ENCODE assay signal across 1 cellular context in the genomic region with DNA sequence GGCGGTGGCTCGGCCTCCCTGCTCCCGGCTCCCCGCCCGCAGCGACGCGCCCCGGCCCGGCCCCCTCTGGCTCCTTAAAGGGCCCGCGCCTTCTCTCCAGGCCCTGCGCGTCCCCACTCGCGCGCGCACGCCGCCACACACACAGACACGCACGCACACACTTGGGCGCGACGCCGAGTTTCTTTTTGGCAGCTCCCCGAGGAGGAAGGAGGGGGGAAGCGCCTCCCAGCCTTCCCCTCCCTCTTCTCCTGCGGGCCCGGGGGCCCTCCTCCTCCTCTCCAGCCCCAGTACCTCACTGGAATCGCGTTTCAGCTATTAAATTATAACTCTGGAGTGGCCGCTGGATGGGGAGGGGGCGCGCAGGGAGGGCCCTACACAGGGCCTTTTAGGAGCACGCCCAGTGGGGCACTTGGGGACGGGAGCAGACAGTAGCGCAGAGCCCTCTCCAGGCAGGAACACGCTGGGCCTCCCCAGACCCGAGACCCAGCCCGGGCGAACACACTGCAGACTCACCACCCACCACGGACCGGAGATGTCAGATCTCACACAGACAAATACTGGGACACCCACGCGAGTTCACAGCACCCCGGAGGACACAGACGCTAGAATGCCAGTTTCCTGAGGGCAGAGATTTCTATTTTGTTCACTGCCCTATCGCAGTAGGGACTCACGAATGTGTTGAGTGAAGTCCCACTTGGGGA.
A peak's percentile ranks its signal among the peaks of the same experiment; 100 is the strongest.
TF ChIP-seq lines count a peak whose summit lies in the region.

No MANE protein-coding gene starts in this region.

TF ChIP-seq in K562, 482 proteins besides CTCF, POLR2A, EP300 and RAD21 (continued from another document and continues in another):
- TF ChIP-seq MAZ (CRISPR knock-in tag; conservative IDR thresholded peaks at IDR 0.05 in 1 of 2, IDR thresholded peaks at IDR 0.05 in 1 of 2) = peak; percentile 83 to 93
- no peak for TF ChIP-seq ZNF586 (CRISPR knock-in tag; conservative IDR thresholded peaks at IDR 0.05)
- TF ChIP-seq TEAD4 (IDR thresholded peaks at IDR 0.05; ENCODE audit: low read length) = no peak
- TF ChIP-seq TEAD4 (CRISPR knock-in tag; IDR thresholded peaks at IDR 0.05; ENCODE audit: borderline replicate concordance) = no peak
- peak; percentile 35; the same call in 1 of the 2 replicates for TF ChIP-seq ATF7 (IDR thresholded peaks at IDR 0.05)
- TF ChIP-seq RB1 (IDR thresholded peaks at IDR 0.05; ENCODE audit: low read depth) = 0 out of 2 replicates have a peak, but pooled peaks have one; percentile 8
- TF ChIP-seq TOE1 (IDR thresholded peaks at IDR 0.05; ENCODE audit: borderline replicate concordance) = peak; percentile 88
- TF ChIP-seq TOE1 (CRISPR knock-in tag; IDR thresholded peaks at IDR 0.05; ENCODE audit: borderline replicate concordance, low read depth) = no peak
- peak; percentile 55; the same call in 1 of the 2 replicates for TF ChIP-seq ZFX (CRISPR knock-in tag; IDR thresholded peaks at IDR 0.05)
- no peak for TF ChIP-seq SREBF1 (IDR thresholded peaks at IDR 0.05; ENCODE audit: borderline replicate concordance, low read depth, low read length)
- TF ChIP-seq SMARCE1 (IDR thresholded peaks at IDR 0.05) = no peak
- peak; percentile 56; the same call in 1 of the 2 replicates for TF ChIP-seq GABPB1 (CRISPR knock-in tag; IDR thresholded peaks at IDR 0.05)
- TF ChIP-seq, protein P1, sequence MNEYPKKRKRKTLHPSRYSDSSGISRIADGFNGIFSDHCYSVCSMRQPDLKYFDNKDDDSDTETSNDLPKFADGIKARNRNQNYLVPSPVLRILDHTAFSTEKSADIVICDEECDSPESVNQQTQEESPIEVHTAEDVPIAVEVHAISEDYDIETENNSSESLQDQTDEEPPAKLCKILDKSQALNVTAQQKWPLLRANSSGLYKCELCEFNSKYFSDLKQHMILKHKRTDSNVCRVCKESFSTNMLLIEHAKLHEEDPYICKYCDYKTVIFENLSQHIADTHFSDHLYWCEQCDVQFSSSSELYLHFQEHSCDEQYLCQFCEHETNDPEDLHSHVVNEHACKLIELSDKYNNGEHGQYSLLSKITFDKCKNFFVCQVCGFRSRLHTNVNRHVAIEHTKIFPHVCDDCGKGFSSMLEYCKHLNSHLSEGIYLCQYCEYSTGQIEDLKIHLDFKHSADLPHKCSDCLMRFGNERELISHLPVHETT (CRISPR knock-in tag; conservative IDR thresholded peaks at IDR 0.05 in 1 of 2, IDR thresholded peaks at IDR 0.05 in 1 of 2) = peak in 1 of 2 experiments; percentile 14; a peak in 1 of 4 replicates
- peak; percentile 61 for TF ChIP-seq FOXM1 (IDR thresholded peaks at IDR 0.05; ENCODE audit: low read depth)
- no peak for TF ChIP-seq FOXM1 (CRISPR knock-in tag; IDR thresholded peaks at IDR 0.05; ENCODE audit: low read depth)
- TF ChIP-seq CAMTA2 (CRISPR knock-in tag; conservative IDR thresholded peaks at IDR 0.05) = no peak
- no peak for TF ChIP-seq FOSL1 (tag; conservative IDR thresholded peaks at IDR 0.05)
- TF ChIP-seq LCOR (CRISPR knock-in tag; IDR thresholded peaks at IDR 0.05) = peak; percentile 64; the same call in 1 of the 2 replicates
- TF ChIP-seq DPF2 (IDR thresholded peaks at IDR 0.05) = no peak; the same call in 1 of the 2 replicates
- no peak for TF ChIP-seq XRCC5 (IDR thresholded peaks at IDR 0.05; ENCODE audit: low read depth, low read length)
- no peak for TF ChIP-seq HNRNPL (IDR thresholded peaks at IDR 0.05; ENCODE audit: low read depth, low read length)
- no peak for TF ChIP-seq NCOA4 (IDR thresholded peaks at IDR 0.05; ENCODE audit: partially characterized antibody)
- TF ChIP-seq TARDBP (IDR thresholded peaks at IDR 0.05) = peak; percentile 62; the same call in 1 of the 2 replicates
- TF ChIP-seq RFX5 (IDR thresholded peaks at IDR 0.05; ENCODE audit: low read depth, low read length) = no peak
- TF ChIP-seq ZNF124 (CRISPR knock-in tag; IDR thresholded peaks at IDR 0.05) = no peak
- TF ChIP-seq, protein P2, sequence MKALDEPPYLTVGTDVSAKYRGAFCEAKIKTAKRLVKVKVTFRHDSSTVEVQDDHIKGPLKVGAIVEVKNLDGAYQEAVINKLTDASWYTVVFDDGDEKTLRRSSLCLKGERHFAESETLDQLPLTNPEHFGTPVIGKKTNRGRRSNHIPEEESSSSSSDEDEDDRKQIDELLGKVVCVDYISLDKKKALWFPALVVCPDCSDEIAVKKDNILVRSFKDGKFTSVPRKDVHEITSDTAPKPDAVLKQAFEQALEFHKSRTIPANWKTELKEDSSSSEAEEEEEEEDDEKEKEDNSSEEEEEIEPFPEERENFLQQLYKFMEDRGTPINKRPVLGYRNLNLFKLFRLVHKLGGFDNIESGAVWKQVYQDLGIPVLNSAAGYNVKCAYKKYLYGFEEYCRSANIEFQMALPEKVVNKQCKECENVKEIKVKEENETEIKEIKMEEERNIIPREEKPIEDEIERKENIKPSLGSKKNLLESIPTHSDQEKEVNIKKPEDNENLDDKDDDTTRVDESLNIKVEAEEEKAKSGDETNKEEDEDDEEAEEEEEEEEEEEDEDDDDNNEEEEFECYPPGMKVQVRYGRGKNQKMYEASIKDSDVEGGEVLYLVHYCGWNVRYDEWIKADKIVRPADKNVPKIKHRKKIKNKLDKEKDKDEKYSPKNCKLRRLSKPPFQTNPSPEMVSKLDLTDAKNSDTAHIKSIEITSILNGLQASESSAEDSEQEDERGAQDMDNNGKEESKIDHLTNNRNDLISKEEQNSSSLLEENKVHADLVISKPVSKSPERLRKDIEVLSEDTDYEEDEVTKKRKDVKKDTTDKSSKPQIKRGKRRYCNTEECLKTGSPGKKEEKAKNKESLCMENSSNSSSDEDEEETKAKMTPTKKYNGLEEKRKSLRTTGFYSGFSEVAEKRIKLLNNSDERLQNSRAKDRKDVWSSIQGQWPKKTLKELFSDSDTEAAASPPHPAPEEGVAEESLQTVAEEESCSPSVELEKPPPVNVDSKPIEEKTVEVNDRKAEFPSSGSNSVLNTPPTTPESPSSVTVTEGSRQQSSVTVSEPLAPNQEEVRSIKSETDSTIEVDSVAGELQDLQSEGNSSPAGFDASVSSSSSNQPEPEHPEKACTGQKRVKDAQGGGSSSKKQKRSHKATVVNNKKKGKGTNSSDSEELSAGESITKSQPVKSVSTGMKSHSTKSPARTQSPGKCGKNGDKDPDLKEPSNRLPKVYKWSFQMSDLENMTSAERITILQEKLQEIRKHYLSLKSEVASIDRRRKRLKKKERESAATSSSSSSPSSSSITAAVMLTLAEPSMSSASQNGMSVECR (CRISPR knock-in tag; IDR thresholded peaks at IDR 0.05) = 0 out of 2 replicates have a peak, but pooled peaks have one; percentile 40
- TF ChIP-seq MTA1 (IDR thresholded peaks at IDR 0.05; ENCODE audit: borderline replicate concordance) = peak; percentile 51; the same call in 1 of the 2 replicates
- peak; percentile 66 for TF ChIP-seq NEUROD1 (IDR thresholded peaks at IDR 0.05; ENCODE audit: borderline replicate concordance, low read depth, low read length, partially characterized antibody)
- TF ChIP-seq, protein P3, sequence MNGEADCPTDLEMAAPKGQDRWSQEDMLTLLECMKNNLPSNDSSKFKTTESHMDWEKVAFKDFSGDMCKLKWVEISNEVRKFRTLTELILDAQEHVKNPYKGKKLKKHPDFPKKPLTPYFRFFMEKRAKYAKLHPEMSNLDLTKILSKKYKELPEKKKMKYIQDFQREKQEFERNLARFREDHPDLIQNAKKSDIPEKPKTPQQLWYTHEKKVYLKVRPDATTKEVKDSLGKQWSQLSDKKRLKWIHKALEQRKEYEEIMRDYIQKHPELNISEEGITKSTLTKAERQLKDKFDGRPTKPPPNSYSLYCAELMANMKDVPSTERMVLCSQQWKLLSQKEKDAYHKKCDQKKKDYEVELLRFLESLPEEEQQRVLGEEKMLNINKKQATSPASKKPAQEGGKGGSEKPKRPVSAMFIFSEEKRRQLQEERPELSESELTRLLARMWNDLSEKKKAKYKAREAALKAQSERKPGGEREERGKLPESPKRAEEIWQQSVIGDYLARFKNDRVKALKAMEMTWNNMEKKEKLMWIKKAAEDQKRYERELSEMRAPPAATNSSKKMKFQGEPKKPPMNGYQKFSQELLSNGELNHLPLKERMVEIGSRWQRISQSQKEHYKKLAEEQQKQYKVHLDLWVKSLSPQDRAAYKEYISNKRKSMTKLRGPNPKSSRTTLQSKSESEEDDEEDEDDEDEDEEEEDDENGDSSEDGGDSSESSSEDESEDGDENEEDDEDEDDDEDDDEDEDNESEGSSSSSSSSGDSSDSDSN (IDR thresholded peaks at IDR 0.05; ENCODE audit: borderline replicate concordance in 1 of 2, low read depth in 2 of 2, low read length in 2 of 2) = no peak
- peak; percentile 58; the same call in 1 of the 2 replicates for TF ChIP-seq RBFOX2 (IDR thresholded peaks at IDR 0.05; ENCODE audit: low read depth, low read length)
- 0 out of 2 replicates have a peak, but pooled peaks have one; percentile 5 for TF ChIP-seq GATAD2B (IDR thresholded peaks at IDR 0.05; ENCODE audit: borderline replicate concordance)
- TF ChIP-seq CXXC5 (CRISPR knock-in tag; IDR thresholded peaks at IDR 0.05) = 0 out of 2 replicates have a peak, but pooled peaks have one; percentile 56
- TF ChIP-seq KAT7 (CRISPR knock-in tag; IDR thresholded peaks at IDR 0.05; ENCODE audit: borderline replicate concordance) = peak; percentile 40; the same call in 1 of the 2 replicates
- peak in 1 of 2 experiments; percentile 49; a peak in 2 of 4 replicates for TF ChIP-seq HDAC1 (IDR thresholded peaks at IDR 0.05)
- no peak for TF ChIP-seq XRCC3 (IDR thresholded peaks at IDR 0.05)
- no peak for TF ChIP-seq FOXK1 (CRISPR knock-in tag; IDR thresholded peaks at IDR 0.05; ENCODE audit: borderline replicate concordance)
- TF ChIP-seq MTA3 (IDR thresholded peaks at IDR 0.05; ENCODE audit: borderline replicate concordance) = peak; percentile 30; the same call in 1 of the 2 replicates
- 0 out of 2 replicates have a peak, but pooled peaks have one; percentile 1 for TF ChIP-seq PHF8 (IDR thresholded peaks at IDR 0.05; ENCODE audit: borderline replicate concordance, low read length)
- peak; percentile 69 for TF ChIP-seq HMGN3 (IDR thresholded peaks at IDR 0.05; ENCODE audit: borderline replicate concordance, extremely low read depth, insufficient read length, low read depth, low read length)
- TF ChIP-seq, protein P4, sequence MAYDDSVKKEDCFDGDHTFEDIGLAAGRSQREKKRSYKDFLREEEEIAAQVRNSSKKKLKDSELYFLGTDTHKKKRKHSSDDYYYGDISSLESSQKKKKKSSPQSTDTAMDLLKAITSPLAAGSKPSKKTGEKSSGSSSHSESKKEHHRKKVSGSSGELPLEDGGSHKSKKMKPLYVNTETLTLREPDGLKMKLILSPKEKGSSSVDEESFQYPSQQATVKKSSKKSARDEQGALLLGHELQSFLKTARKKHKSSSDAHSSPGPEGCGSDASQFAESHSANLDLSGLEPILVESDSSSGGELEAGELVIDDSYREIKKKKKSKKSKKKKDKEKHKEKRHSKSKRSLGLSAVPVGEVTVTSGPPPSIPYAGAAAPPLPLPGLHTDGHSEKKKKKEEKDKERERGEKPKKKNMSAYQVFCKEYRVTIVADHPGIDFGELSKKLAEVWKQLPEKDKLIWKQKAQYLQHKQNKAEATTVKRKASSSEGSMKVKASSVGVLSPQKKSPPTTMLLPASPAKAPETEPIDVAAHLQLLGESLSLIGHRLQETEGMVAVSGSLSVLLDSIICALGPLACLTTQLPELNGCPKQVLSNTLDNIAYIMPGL (CRISPR knock-in tag; IDR thresholded peaks at IDR 0.05) = no peak
- TF ChIP-seq SRF (CRISPR knock-in tag; IDR thresholded peaks at IDR 0.05) = no peak
- TF ChIP-seq SP1 (CRISPR knock-in tag; IDR thresholded peaks at IDR 0.05) = peak; percentile 49; the same call in 1 of the 2 replicates
- TF ChIP-seq, protein P5, sequence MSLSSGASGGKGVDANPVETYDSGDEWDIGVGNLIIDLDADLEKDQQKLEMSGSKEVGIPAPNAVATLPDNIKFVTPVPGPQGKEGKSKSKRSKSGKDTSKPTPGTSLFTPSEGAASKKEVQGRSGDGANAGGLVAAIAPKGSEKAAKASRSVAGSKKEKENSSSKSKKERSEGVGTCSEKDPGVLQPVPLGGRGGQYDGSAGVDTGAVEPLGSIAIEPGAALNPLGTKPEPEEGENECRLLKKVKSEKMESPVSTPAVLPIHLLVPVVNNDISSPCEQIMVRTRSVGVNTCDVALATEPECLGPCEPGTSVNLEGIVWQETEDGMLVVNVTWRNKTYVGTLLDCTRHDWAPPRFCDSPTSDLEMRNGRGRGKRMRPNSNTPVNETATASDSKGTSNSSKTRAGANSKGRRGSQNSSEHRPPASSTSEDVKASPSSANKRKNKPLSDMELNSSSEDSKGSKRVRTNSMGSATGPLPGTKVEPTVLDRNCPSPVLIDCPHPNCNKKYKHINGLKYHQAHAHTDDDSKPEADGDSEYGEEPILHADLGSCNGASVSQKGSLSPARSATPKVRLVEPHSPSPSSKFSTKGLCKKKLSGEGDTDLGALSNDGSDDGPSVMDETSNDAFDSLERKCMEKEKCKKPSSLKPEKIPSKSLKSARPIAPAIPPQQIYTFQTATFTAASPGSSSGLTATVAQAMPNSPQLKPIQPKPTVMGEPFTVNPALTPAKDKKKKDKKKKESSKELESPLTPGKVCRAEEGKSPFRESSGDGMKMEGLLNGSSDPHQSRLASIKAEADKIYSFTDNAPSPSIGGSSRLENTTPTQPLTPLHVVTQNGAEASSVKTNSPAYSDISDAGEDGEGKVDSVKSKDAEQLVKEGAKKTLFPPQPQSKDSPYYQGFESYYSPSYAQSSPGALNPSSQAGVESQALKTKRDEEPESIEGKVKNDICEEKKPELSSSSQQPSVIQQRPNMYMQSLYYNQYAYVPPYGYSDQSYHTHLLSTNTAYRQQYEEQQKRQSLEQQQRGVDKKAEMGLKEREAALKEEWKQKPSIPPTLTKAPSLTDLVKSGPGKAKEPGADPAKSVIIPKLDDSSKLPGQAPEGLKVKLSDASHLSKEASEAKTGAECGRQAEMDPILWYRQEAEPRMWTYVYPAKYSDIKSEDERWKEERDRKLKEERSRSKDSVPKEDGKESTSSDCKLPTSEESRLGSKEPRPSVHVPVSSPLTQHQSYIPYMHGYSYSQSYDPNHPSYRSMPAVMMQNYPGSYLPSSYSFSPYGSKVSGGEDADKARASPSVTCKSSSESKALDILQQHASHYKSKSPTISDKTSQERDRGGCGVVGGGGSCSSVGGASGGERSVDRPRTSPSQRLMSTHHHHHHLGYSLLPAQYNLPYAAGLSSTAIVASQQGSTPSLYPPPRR (CRISPR knock-in tag; IDR thresholded peaks at IDR 0.05; ENCODE audit: borderline replicate concordance) = no peak
- TF ChIP-seq, protein P6, sequence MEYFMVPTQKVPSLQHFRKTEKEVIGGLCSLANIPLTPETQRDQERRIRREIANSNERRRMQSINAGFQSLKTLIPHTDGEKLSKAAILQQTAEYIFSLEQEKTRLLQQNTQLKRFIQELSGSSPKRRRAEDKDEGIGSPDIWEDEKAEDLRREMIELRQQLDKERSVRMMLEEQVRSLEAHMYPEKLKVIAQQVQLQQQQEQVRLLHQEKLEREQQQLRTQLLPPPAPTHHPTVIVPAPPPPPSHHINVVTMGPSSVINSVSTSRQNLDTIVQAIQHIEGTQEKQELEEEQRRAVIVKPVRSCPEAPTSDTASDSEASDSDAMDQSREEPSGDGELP (CRISPR knock-in tag; IDR thresholded peaks at IDR 0.05; ENCODE audit: borderline replicate concordance) = peak; percentile 55; the same call in 1 of the 2 replicates
- TF ChIP-seq ZNF408 (CRISPR knock-in tag; IDR thresholded peaks at IDR 0.05; ENCODE audit: low read depth) = no peak
- TF ChIP-seq CREB1 (IDR thresholded peaks at IDR 0.05) = no peak
- peak; percentile 50; the same call in 1 of the 2 replicates for TF ChIP-seq CREB1 (CRISPR knock-in tag; IDR thresholded peaks at IDR 0.05)
